ENCODE assay signal across 1 cellular context in the genomic region with DNA sequence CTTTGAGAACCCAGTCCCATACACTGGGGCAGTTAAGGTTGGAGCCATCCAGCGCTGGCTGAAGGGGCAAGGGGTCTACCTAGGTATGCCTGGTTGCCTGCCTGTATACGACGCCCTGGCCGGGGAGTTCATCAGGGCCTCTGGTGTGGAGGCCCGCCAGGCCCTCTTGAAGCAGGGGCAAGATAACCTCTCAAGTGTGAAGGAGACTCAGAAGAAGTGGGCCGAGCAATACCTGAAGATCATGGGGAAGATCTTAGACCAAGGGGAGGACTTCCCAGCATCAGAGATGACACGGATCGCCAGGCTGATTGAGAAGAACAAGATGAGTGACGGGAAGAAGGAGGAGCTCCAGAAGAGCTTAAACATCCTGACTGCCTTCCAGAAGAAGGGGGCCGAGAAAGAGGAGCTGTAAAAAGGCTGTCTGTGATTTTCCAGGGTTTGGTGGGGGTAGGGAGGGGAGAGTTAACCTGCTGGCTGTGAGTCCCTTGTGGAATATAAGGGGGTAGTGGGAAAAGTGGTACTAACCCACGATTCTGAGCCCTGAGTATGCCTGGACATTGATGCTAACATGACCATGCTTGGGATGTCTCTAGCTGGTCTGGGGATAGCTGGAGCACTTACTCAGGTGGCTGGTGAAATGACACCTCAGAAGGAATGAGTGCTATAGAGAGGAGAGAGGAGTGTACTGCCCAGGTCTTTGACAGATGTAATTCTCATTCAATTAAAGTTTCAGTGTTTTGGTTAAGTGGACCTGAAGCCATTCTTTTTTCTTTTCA.
A peak's percentile ranks its signal among the peaks of the same experiment; 100 is the strongest.
TF ChIP-seq lines count a peak whose summit lies in the region.

No MANE protein-coding gene starts in this region.

TF ChIP-seq in K562, 482 proteins besides CTCF, POLR2A, EP300 and RAD21:
- TF ChIP-seq POLR2G (IDR thresholded peaks at IDR 0.05; ENCODE audit: low read depth, low read length) (0 out of 2 replicates have a peak, but pooled peaks have one; percentile 17), MYNN (IDR thresholded peaks at IDR 0.05) (no peak), MYNN (CRISPR knock-in tag; IDR thresholded peaks at IDR 0.05) (no peak), POLR2B (IDR thresholded peaks at IDR 0.05; ENCODE audit: low read depth, partially characterized antibody) (peak; percentile 11), SIRT6 (IDR thresholded peaks at IDR 0.05; ENCODE audit: low read depth, low read length) (peak; percentile 60), PKNOX1 (IDR thresholded peaks at IDR 0.05) (0 out of 2 replicates have a peak, but pooled peaks have one; percentile 10)
